7 cellular contexts compared by ENCODE assay signal in the genomic region with DNA sequence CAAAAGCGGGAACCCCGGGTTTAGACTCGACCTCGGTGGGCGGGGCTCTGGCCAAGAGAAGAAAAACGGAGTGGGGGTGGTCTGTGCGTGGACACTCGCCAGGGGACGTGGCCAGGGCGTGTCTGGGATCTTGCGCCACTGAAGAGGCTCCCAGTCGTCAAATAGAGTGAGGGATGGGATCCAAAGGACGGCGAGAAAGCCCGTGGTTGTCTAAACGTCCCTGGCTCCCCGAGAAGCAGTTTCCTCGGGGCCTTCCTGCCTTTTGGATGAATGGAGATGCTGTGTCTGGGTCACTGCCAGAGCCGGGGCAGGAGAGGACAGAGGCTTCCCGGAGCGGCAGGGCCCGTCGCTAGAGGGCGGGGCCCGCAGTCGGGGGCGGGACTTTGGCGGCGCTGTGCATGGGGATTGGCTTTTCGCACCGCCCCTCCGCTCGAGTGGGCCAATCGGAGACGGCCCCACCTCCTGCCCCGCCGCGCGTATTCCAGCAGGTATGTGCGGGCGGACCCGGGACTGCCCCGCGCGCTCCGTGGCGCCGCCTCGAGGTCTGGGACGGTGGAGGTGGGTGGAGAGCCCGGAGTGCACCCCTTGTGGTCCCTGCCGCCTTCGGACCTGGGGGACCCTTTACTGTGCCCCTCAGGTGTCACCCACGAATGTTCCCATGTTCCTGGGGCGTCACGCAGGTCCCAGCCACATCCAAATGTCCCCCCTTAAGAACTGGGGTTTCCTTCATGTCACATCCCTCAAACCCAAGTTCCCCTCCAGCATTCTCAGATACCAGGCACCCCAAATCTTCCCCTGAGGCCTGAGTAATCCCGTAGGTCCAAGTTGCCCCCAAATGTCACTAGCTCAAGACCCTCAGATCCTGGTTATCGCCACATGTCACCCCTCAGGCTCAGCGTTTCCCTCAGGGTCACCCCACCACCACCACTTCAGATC. TPM values are rescaled to one million over a fixed set of nuclear protein-coding genes. Genes with fewer than 3 reads are reported as not detected.
DNase-seq lines count a peak whose midpoint lies in the region; ATAC-seq, FAIRE-seq and TF ChIP-seq lines count a peak whose summit lies in the region.

No MANE protein-coding gene starts in this region.

- peak; percentile 76 for ATAC-seq in GM18502 (IDR thresholded peaks at IDR 0.05; ENCODE audit: poor library complexity, unreplicated experiment)
- ATAC-seq in HG02938 (IDR thresholded peaks at IDR 0.05; ENCODE audit: unreplicated experiment) = peak; percentile 52
- ATAC-seq in central memory CD8-positive, alpha-beta T cell (replicated peaks; ENCODE audit: extremely low read depth, poor library complexity, severe bottlenecking) = peak; percentile 63

- H3K36me3 ChIP-seq in kidney (ENCODE audit: control insufficient read depth in 1 of 2, insufficient read depth in 2 of 2, low read length in 2 of 2) = peaks cover 2 to 6% of the 10 kb centered on the region in 2 donors

- H3K27me3 Mint-ChIP-seq in central memory CD8-positive, alpha-beta T cell = no peaks in the 10 kb centered on the region

- H3K9me3 Mint-ChIP-seq in central memory CD8-positive, alpha-beta T cell = no peaks in the 10 kb centered on the region

- H3K4me3 ChIP-seq in kidney (ENCODE audit: low read length in 2 of 2) = peak overlapping the region; percentile 48 to 51

- peaks cover 10 to 29% of the 10 kb centered on the region in 2 donors for H3K4me1 ChIP-seq in kidney (ENCODE audit: control insufficient read depth in 1 of 2, insufficient read depth in 1 of 2, low read depth in 1 of 2, low read length in 2 of 2)

- H3K36me3 Mint-ChIP-seq in central memory CD8-positive, alpha-beta T cell (ENCODE audit: insufficient read depth) = peaks cover 75% of the 10 kb centered on the region

- peaks cover 58% of the 10 kb centered on the region for H3K4me1 Mint-ChIP-seq in central memory CD8-positive, alpha-beta T cell

- intact Hi-C loops in kidney (cut with DNase I) = no loop called here

- peak; percentile 26 for TF ChIP-seq CTCF in kidney (IDR thresholded peaks at IDR 0.05; ENCODE audit: borderline replicate concordance, extremely low read depth, insufficient read depth)

- H3K27ac Mint-ChIP-seq in central memory CD8-positive, alpha-beta T cell (ENCODE audit: low read depth) = peak overlapping the region; percentile 100

- FAIRE-seq in kidney (lab: Jason Lieb, UNC) = no peak

- peak overlapping the region; percentile 89 for H3K4me3 Mint-ChIP-seq in central memory CD8-positive, alpha-beta T cell

- peak overlapping the region; percentile 72 to 94 for H3K27ac ChIP-seq in kidney (ENCODE audit: low read depth in 2 of 2, low read length in 2 of 2)

- DNase-seq in NCI-H2171 (lab: John Stamatoyannopoulos, UW) (peak; percentile 87), kidney (peak; percentile 99)
- peak; percentile 78 to 86 (median 81) for DNase-seq in activated CD4-positive, CD25-positive, alpha-beta regulatory T cell (lab: John Stamatoyannopoulos, UW)
- DNase-seq in central memory CD8-positive, alpha-beta T cell (ENCODE audit: low spot score in 2 of 2) = peak; percentile 89 to 93
- DNase-seq in stimulated activated CD4-positive, alpha-beta T cell treated with anti-CD3 and anti-CD28 coated beads, Interleukin-15, amount 100 ng/mL, for 48 hours (ENCODE audit: low read depth in 2 of 2) = peak; percentile 87 to 93

- no peaks in the 10 kb centered on the region for H3K9me3 ChIP-seq in kidney (ENCODE audit: control insufficient read depth in 1 of 2, low read length in 2 of 2)

- peak overlapping the region; percentile 46 to 77 for H3K9ac ChIP-seq in kidney (ENCODE audit: low read length in 2 of 2)

RNA-seq across cellular contexts. Expression of a gene that starts 38.4 kb away (rescaled TPM):
- 13.7 TPM for total RNA-seq in kidney
- polyA plus RNA-seq in kidney (ENCODE audit: insufficient read depth, low read depth, low replicate concordance) = 1.4 TPM

RNA-seq across cellular contexts. Expression of a gene that starts 43.3 kb away (rescaled TPM):
- total RNA-seq in kidney = 0.35 TPM
- polyA plus RNA-seq in kidney (ENCODE audit: insufficient read depth, low read depth, low replicate concordance) = not detected

RNA-seq across cellular contexts. Expression of a gene that starts 59.3 kb away (rescaled TPM):
- 62.7 TPM for total RNA-seq in kidney
- polyA plus RNA-seq in kidney (ENCODE audit: insufficient read depth, low read depth, low replicate concordance) = 264 TPM

Comparison
In these comparisons a context has a peak if more than half of its experiments do, and no peak if none do; other contexts are left out.
1. Peak in every context shown above with its lines: DNase-seq, ATAC-seq, H3K4me3 ChIP-seq and H3K27ac ChIP-seq.